19 cellular contexts compared by ENCODE assay signal in genomic region chr6:110367001-110367400, GRCh38. TPM values are rescaled to one million over a fixed set of nuclear protein-coding genes. Genes with fewer than 3 reads are reported as not detected.
"Had no signal": no experiment of that assay in that cellular context is flagged by ENCODE, and none has a peak within 500 bp of the region (broad histone marks: within the 10 kb centered on the region; RNA-seq: fewer than 3 reads in every experiment).

No MANE protein-coding gene starts in this region.

- H3K9me3 Mint-ChIP-seq: activated CD4-positive, alpha-beta T cell treated with anti-CD3 and anti-CD28 coated beads, Interleukin-2, amount 10 ng/mL, durations not matched to agents 7 days and 5 days; activated naive CD4-positive, alpha-beta T cell treated with anti-CD3 and anti-CD28 coated beads, Interleukin-2, amount 10 ng/mL, durations not matched to agents 7 days and 5 days; activated T-helper 2 cell treated with anti-CD3 and anti-CD28 coated beads, Interferon-gamma antibody, Interleukin-2, Interleukin-4, amounts not matched to agents 10 μg/mL and 5 μg/mL and 100 μg/mL, durations not matched to agents 14 hours and 24 hours and 36 hours; stimulated activated memory B cell treated with anti-CD40 and anti-IgM and Interleukin-4, amounts not matched to agents 10 μg/mL and 1 μg/mL and 100 μg/mL, for 72 hours had no signal

- H3K36me3 ChIP-seq: gastrocnemius medialis, heart right ventricle, ovary, transverse colon had no signal

- H3K4me3 Mint-ChIP-seq: activated CD4-positive, alpha-beta T cell treated with anti-CD3 and anti-CD28 coated beads, Interleukin-2, amount 10 ng/mL, durations not matched to agents 7 days and 5 days; activated naive CD4-positive, alpha-beta T cell treated with anti-CD3 and anti-CD28 coated beads, Interleukin-2, amount 10 ng/mL, durations not matched to agents 7 days and 5 days; brain; mesothelial cell of epicardium; neural crest cell; stimulated activated memory B cell treated with anti-CD40 and anti-IgM and Interleukin-4, amounts not matched to agents 10 μg/mL and 1 μg/mL and 100 μg/mL, for 72 hours had no signal

- H3K36me3 Mint-ChIP-seq: activated naive CD4-positive, alpha-beta T cell treated with anti-CD3 and anti-CD28 coated beads, Interleukin-2, amount 10 ng/mL, durations not matched to agents 7 days and 5 days; brain; stimulated activated memory B cell treated with anti-CD40 and anti-IgM and Interleukin-4, amounts not matched to agents 10 μg/mL and 1 μg/mL and 100 μg/mL, for 72 hours had no signal

- DNase-seq: activated CD4-positive, alpha-beta T cell treated with anti-CD3 and anti-CD28 coated beads, Interleukin-2, amount 10 ng/mL, durations not matched to agents 7 days and 5 days; activated naive CD4-positive, alpha-beta T cell treated with anti-CD3 and anti-CD28 coated beads, Interleukin-2, amount 10 ng/mL, durations not matched to agents 7 days and 5 days; activated T-cell treated with anti-CD3 and anti-CD28 coated beads for 4 hours; amygdala; cerebellar nuclear complex; erythroblast; gastrocnemius medialis; heart right ventricle; ovary; SW 1271; transverse colon had no signal

- H3K4me3 ChIP-seq: gastrocnemius medialis, heart right ventricle, lung, ovary, transverse colon had no signal

- H3K27ac ChIP-seq: gastrocnemius medialis, heart right ventricle, ovary, transverse colon had no signal

- ATAC-seq: gastrocnemius medialis; heart right ventricle; stimulated activated memory B cell treated with anti-CD40 and anti-IgM and Interleukin-4, amounts not matched to agents 10 μg/mL and 1 μg/mL and 100 μg/mL, for 72 hours had no signal

- H3K4me1 ChIP-seq: gastrocnemius medialis had no signal

- H3K27me3 ChIP-seq: gastrocnemius medialis, ovary, transverse colon had no signal

- H3K9me3 ChIP-seq: gastrocnemius medialis, heart right ventricle, ovary, transverse colon had no signal

- H3K27ac Mint-ChIP-seq: activated CD4-positive, alpha-beta T cell treated with anti-CD3 and anti-CD28 coated beads, Interleukin-2, amount 10 ng/mL, durations not matched to agents 7 days and 5 days; activated naive CD4-positive, alpha-beta T cell treated with anti-CD3 and anti-CD28 coated beads, Interleukin-2, amount 10 ng/mL, durations not matched to agents 7 days and 5 days; activated T-helper 2 cell treated with anti-CD3 and anti-CD28 coated beads, Interferon-gamma antibody, Interleukin-2, Interleukin-4, amounts not matched to agents 10 μg/mL and 5 μg/mL and 100 μg/mL, durations not matched to agents 14 hours and 24 hours and 36 hours; stimulated activated memory B cell treated with anti-CD40 and anti-IgM and Interleukin-4, amounts not matched to agents 10 μg/mL and 1 μg/mL and 100 μg/mL, for 72 hours had no signal

RNA-seq across cellular contexts. Expression of gene METTL24, which starts 8.9 kb away (rescaled TPM):
- total RNA-seq: activated CD4-positive, alpha-beta T cell treated with anti-CD3 and anti-CD28 coated beads, Interleukin-2, amount 10 ng/mL, durations not matched to agents 7 days and 5 days; activated CD8-positive, alpha-beta memory T cell treated with anti-CD3 and anti-CD28 coated beads for 36 hours; activated T-helper 2 cell treated with anti-CD3 and anti-CD28 coated beads, Interferon-gamma antibody, Interleukin-2, Interleukin-4, amounts not matched to agents 10 μg/mL and 5 μg/mL and 100 μg/mL, durations not matched to agents 14 hours and 24 hours and 36 hours; dermis microvascular lymphatic vessel endothelial cell; gastrocnemius medialis had no signal

RNA-seq across cellular contexts. Expression of gene DDO, which starts 48.4 kb away (rescaled TPM):
- total RNA-seq: activated CD4-positive, alpha-beta T cell treated with anti-CD3 and anti-CD28 coated beads, Interleukin-2, amount 10 ng/mL, durations not matched to agents 7 days and 5 days; activated CD8-positive, alpha-beta memory T cell treated with anti-CD3 and anti-CD28 coated beads for 36 hours; activated T-helper 2 cell treated with anti-CD3 and anti-CD28 coated beads, Interferon-gamma antibody, Interleukin-2, Interleukin-4, amounts not matched to agents 10 μg/mL and 5 μg/mL and 100 μg/mL, durations not matched to agents 14 hours and 24 hours and 36 hours; mesothelial cell of epicardium; neural crest cell had no signal
